ENCODE assay signal across 10 cellular contexts in genomic region chr21:45698493-45698947, GRCh38. TPM values are rescaled to one million over a fixed set of nuclear protein-coding genes. Genes with fewer than 3 reads are reported as not detected.
A peak's percentile ranks its signal among the peaks of the same experiment; 100 is the strongest.
DNase-seq lines count a peak whose midpoint lies in the region; ATAC-seq and TF ChIP-seq lines count a peak whose summit lies in the region.
"Had no signal": no experiment of that assay in that cellular context is flagged by ENCODE, and none has a peak within 500 bp of the region (broad histone marks: within the 10 kb centered on the region; RNA-seq: fewer than 3 reads in every experiment).

No MANE protein-coding gene starts in this region.

- H3K4me1 ChIP-seq in lung (ENCODE audit: control insufficient read depth in 2 of 2, insufficient read depth in 2 of 2, low read length in 2 of 2): no peaks in the 10 kb centered on the region

- H3K36me3 Mint-ChIP-seq in T-helper 17 cell (ENCODE audit: low read depth): no peaks in the 10 kb centered on the region

- peaks cover 7% of the 10 kb centered on the region for H3K4me1 Mint-ChIP-seq in T-helper 17 cell

- H3K27me3 ChIP-seq in lung (ENCODE audit: control insufficient read depth, insufficient read depth): no peaks in the 10 kb centered on the region

- WGBS in lung, 2 donors: 47 to 68% methylated on average over 2 of the region's 2 CpGs

- no peak overlapping the region for H3K4me3 Mint-ChIP-seq in T-helper 17 cell

- peak; percentile 82 for DNase-seq in AG09309 (ENCODE audit: low read depth)
- peak; percentile 93 for DNase-seq in HS-5 (ENCODE audit: low read depth)
- DNase-seq in brain pericyte (ENCODE audit: low read depth, low spot score): peak; percentile 58
- peak; percentile 54 for DNase-seq in lung (ENCODE audit: low spot score)
- no peak for DNase-seq in NCI-H2029 treated with DMSO at 0.1 percent for 48 hours (lab: John Stamatoyannopoulos, UW)
- DNase-seq in T-helper 17 cell: no peak
- no peak for DNase-seq in NCI-H2029 (lab: John Stamatoyannopoulos, UW)

- peaks cover 0 to 5% of the 10 kb centered on the region in 2 donors for H3K9me3 ChIP-seq in lung (ENCODE audit: control insufficient read depth in 2 of 2, insufficient read depth in 1 of 2, low read length in 1 of 2)
- H3K9me3 ChIP-seq in T-helper 17 cell (ENCODE audit: control insufficient read depth, low read length, poor library complexity, severe bottlenecking): no peaks in the 10 kb centered on the region

- H3K27me3 Mint-ChIP-seq in T-helper 17 cell: no peaks in the 10 kb centered on the region

- H3K27ac ChIP-seq in lung (ENCODE audit: low read depth in 1 of 2, low read length in 1 of 2): no peak overlapping the region
- H3K27ac ChIP-seq: tibial artery had no signal

- no peak for TF ChIP-seq CTCF in AG09309 (IDR thresholded peaks at IDR 0.05; ENCODE audit: control insufficient read depth, insufficient read depth, low read depth, low read length, missing control alignments)
- no peak for TF ChIP-seq CTCF in lung (IDR thresholded peaks at IDR 0.05; ENCODE audit: control extremely low read depth, extremely low read depth)

- no peak overlapping the region for H3K27ac Mint-ChIP-seq in T-helper 17 cell

- no peaks in the 10 kb centered on the region for H3K36me3 ChIP-seq in lung (ENCODE audit: control insufficient read depth in 2 of 2, insufficient read depth in 2 of 2, low read length in 2 of 2)
- H3K36me3 ChIP-seq: tibial artery had no signal

- H3K4me3 ChIP-seq in AG09309 (ENCODE audit: control insufficient read depth, low read depth, low read length) (no peak overlapping the region), lung (no peak overlapping the region)
- H3K4me3 ChIP-seq: tibial artery had no signal

- ATAC-seq in lung (ENCODE audit: insufficient read depth, low FRiP score): peak; percentile 47
- no peak for ATAC-seq in HG03280 (IDR thresholded peaks at IDR 0.05; ENCODE audit: unreplicated experiment)
- no peak for ATAC-seq in T-helper 17 cell
- ATAC-seq: sciatic nerve had no signal

RNA-seq across cellular contexts. Expression of gene PCBP3, which starts 55.0 kb away (rescaled TPM):
- 1 to 10 TPM; 3.2 to 8.2 TPM for total RNA-seq in lung
- polyA plus RNA-seq in lung: 1 to 10 TPM; 1.6 to 3.0 TPM
- total RNA-seq in T-helper 17 cell: 1 to 10 TPM in 1 of 2 donors, under 1 TPM in 1; 0.91 to 4.2 TPM

Comparison
In these comparisons a context has a peak if more than half of its experiments do, and no peak if none do; other contexts are left out.
1. DNase-seq: peak in AG09309 (single experiment), HS-5 (single experiment), brain pericyte (single experiment) and lung (single experiment); none in NCI-H2029 treated with DMSO at 0.1 percent for 48 hours (single experiment), T-helper 17 cell (0 of 3) and NCI-H2029 (single experiment).